3 cellular contexts compared by ENCODE assay signal in genomic region chr6:14972379-14973067, GRCh38.
TF ChIP-seq lines count a peak whose summit lies in the region.

No MANE protein-coding gene starts in this region.

TF ChIP-seq in HCT116, 20 proteins besides CTCF, POLR2A, EP300 and RAD21:
- TF ChIP-seq ZBTB33 (IDR thresholded peaks at IDR 0.05; ENCODE audit: extremely low read depth, insufficient replicate concordance, low read length) (no peak), SRF (IDR thresholded peaks at IDR 0.05; ENCODE audit: low read depth) (no peak), ELF1 (IDR thresholded peaks at IDR 0.05; ENCODE audit: borderline replicate concordance, low read depth) (no peak), EZH2phosphoT487 (IDR thresholded peaks at IDR 0.05; ENCODE audit: borderline replicate concordance) (no peak), CBX3 (IDR thresholded peaks at IDR 0.05; ENCODE audit: low read depth) (no peak), ZFX (IDR thresholded peaks at IDR 0.05) (no peak)

TF ChIP-seq in GM12878, 131 proteins besides CTCF, POLR2A, EP300 and RAD21:
- peak; percentile 26; the same call in 1 of the 2 replicates for TF ChIP-seq YY1 (IDR thresholded peaks at IDR 0.05; ENCODE audit: low read depth, low read length)
- TF ChIP-seq ZNF592 (IDR thresholded peaks at IDR 0.05): no peak

TF ChIP-seq in H1, 55 proteins besides CTCF, POLR2A, EP300 and RAD21:
- TF ChIP-seq MAFK (IDR thresholded peaks at IDR 0.05; ENCODE audit: low read depth, low read length): no peak
- TF ChIP-seq USF2 (IDR thresholded peaks at IDR 0.05; ENCODE audit: low read length): no peak
- no peak for TF ChIP-seq TEAD4 (IDR thresholded peaks at IDR 0.05; ENCODE audit: low read depth, low read length)
- no peak for TF ChIP-seq GTF2F1 (IDR thresholded peaks at IDR 0.05; ENCODE audit: borderline replicate concordance, low read depth, low read length)
- no peak for TF ChIP-seq SP4 (IDR thresholded peaks at IDR 0.05; ENCODE audit: low read length)
- TF ChIP-seq CTBP2 (IDR thresholded peaks at IDR 0.05; ENCODE audit: borderline replicate concordance, insufficient read depth, insufficient read length, low read length): no peak
- no peak for TF ChIP-seq CEBPB (IDR thresholded peaks at IDR 0.05; ENCODE audit: low read depth, low read length)
- TF ChIP-seq SAP30 (IDR thresholded peaks at IDR 0.05; ENCODE audit: insufficient read depth, insufficient replicate concordance, low read length): no peak
TF ChIP-seq in H1: peak in this region for 0.
